11 cellular contexts compared by ENCODE assay signal in genomic region chr5:68264024-68264956, GRCh38. TPM values are rescaled to one million over a fixed set of nuclear protein-coding genes. Genes with fewer than 3 reads are reported as not detected.
DNase-seq lines count a peak whose midpoint lies in the region; TF ChIP-seq lines count a peak whose summit lies in the region.
"Had no signal": no experiment of that assay in that cellular context is flagged by ENCODE, and none has a peak within 500 bp of the region (broad histone marks: within the 10 kb centered on the region; RNA-seq: fewer than 3 reads in every experiment).

No MANE protein-coding gene starts in this region.

- no peaks in the 10 kb centered on the region for H3K9me3 ChIP-seq in neutrophil

- H3K4me3 ChIP-seq in fibroblast of villous mesenchyme (ENCODE audit: low read depth, low read length) (no peak overlapping the region), neutrophil (ENCODE audit: low read depth in 1 of 2, low read length in 1 of 2) (no peak overlapping the region)
- H3K4me3 ChIP-seq: neural progenitor cell had no signal

- H3K27me3 ChIP-seq in neutrophil, result no peaks in the 10 kb centered on the region
- H3K27me3 ChIP-seq: neural progenitor cell had no signal

- TF ChIP-seq CTCF in fibroblast of villous mesenchyme (IDR thresholded peaks at IDR 0.05; ENCODE audit: insufficient read depth, low read depth, low read length) (no peak), neutrophil (IDR thresholded peaks at IDR 0.05) (no peak)

- H3K27ac ChIP-seq in neutrophil, result peak overlapping the region; percentile 75
- H3K27ac ChIP-seq: neural progenitor cell, WERI-Rb-1 had no signal

- H3K36me3 ChIP-seq in neutrophil, result no peaks in the 10 kb centered on the region
- H3K36me3 ChIP-seq: neural progenitor cell, WERI-Rb-1 had no signal

- in situ Hi-C loops in G401 (cut with HindIII; ENCODE audit: low sequenced_read_pairs), result no loop called here

- H3K4me1 ChIP-seq in neutrophil (ENCODE audit: control insufficient read depth in 1 of 2, insufficient read depth in 1 of 2, low read depth in 1 of 2, low read length in 1 of 2), result peaks cover 44 to 54% of the 10 kb centered on the region in 2 experiments

- peak; percentile 30 for DNase-seq in AG08396 (ENCODE audit: low spot score)
- peak; percentile 59 for DNase-seq in NCI-H69 (lab: John Stamatoyannopoulos, UW)
- peak; percentile 63 for DNase-seq in fibroblast of villous mesenchyme (ENCODE audit: low read depth)
- no peak for DNase-seq in NCI-H1417 (lab: John Stamatoyannopoulos, UW)
- DNase-seq in G401 (ENCODE audit: low spot score), result no peak
- no peak for DNase-seq in medulla oblongata (ENCODE audit: extremely low spot score)
- DNase-seq in stimulated activated CD4-positive, alpha-beta T cell treated with anti-CD3 and anti-CD28 coated beads, Interleukin-4, amount 100 ng/mL, for 4 hours, result no peak
- DNase-seq: stimulated activated naive CD4-positive, alpha-beta T cell treated with Interleukin-2 at 50 U/mL for 16 hours; WERI-Rb-1 had no signal

RNA-seq across cellular contexts. Expression of gene PIK3R1, which starts 48.7 kb away (rescaled TPM):
- 34.5 and 73.8 TPM in 2 replicates for total RNA-seq in fibroblast of villous mesenchyme
- total RNA-seq in G401 (2014; rRNA removed; shearing (Covaris generic)), result 13.2 and 18.9 TPM in 2 replicates

Comparison
In these comparisons a context has a peak if more than half of its experiments do, and no peak if none do; other contexts are left out.
1. DNase-seq: peak in AG08396 (single experiment), NCI-H69 (single experiment) and fibroblast of villous mesenchyme (single experiment); none in NCI-H1417 (0 of 3), G401 (single experiment), medulla oblongata (single experiment) and stimulated activated CD4-positive, alpha-beta T cell treated with anti-CD3 and anti-CD28 coated beads, Interleukin-4, amount 100 ng/mL, for 4 hours (0 of 2).